In the genomic region with DNA sequence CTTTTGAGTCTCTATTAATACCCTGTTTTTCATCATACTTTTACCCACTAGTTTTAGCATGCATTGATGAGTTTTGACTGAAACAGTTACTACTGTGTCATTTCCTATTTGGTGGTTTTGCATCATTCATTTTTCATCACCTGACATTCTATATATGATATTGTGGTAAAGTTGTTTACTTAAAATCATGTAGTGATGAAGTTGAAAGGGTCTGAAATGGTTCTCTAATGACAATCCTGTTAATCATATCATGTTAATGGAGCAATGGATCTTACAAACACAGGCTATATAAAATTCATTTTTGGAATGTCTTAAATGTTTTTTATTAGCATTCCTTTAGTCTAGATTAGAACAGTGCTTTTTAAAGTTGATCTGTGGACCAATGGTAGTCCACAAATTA, we compare ENCODE assay signal across 16 cellular contexts.
DNase-seq lines count a peak whose midpoint lies in the region; ATAC-seq and TF ChIP-seq lines count a peak whose summit lies in the region.
"Had no signal": no experiment of that assay in that cellular context is flagged by ENCODE, and none has a peak within 500 bp of the region (broad histone marks: within the 10 kb centered on the region; RNA-seq: fewer than 3 reads in every experiment).

No MANE protein-coding gene starts in this region.

- H3K4me3 ChIP-seq in BLaER1 treated with 17β-estradiol and CSF1 and Interleukin-3, amounts not matched to agents 10 nM and 100 nM, result no peak overlapping the region
- no peak overlapping the region for H3K4me3 ChIP-seq in fibroblast of mammary gland (ENCODE audit: control insufficient read depth, low read depth, low read length)
- no peak overlapping the region for H3K4me3 ChIP-seq in neuronal stem cell (ENCODE audit: low read length in 2 of 2)
- H3K4me3 ChIP-seq: ovary, SK-N-MC had no signal

- TF ChIP-seq CTCF in fibroblast of mammary gland (conservative IDR thresholded peaks at IDR 0.05; ENCODE audit: control insufficient read depth, insufficient read depth, low read depth, low read length) (no peak), type B pancreatic cell (conservative IDR thresholded peaks at IDR 0.05) (no peak)

- H3K14ac ChIP-seq in neuronal stem cell (ENCODE audit: low read length), result no peak overlapping the region

- ATAC-seq in GM21723 (IDR thresholded peaks at IDR 0.05; ENCODE audit: unreplicated experiment) (peak; percentile 45), HG02973 (IDR thresholded peaks at IDR 0.05; ENCODE audit: unreplicated experiment) (no peak)

- peaks cover 19% of the 10 kb centered on the region for H3K36me3 Mint-ChIP-seq in type B pancreatic cell

- H3K27ac Mint-ChIP-seq in type B pancreatic cell, result no peak overlapping the region

- H3K4ac ChIP-seq in neuronal stem cell (ENCODE audit: low read length), result no peak overlapping the region

- no peak overlapping the region for H2BK120ac ChIP-seq in neuronal stem cell (ENCODE audit: low read depth, low read length)

- no peaks in the 10 kb centered on the region for H3K9me3 Mint-ChIP-seq in type B pancreatic cell

- peaks cover 38 to 75% (median 54%) of the 10 kb centered on the region in 11 experiments for H3K36me3 ChIP-seq in BLaER1 treated with 17β-estradiol and CSF1 and Interleukin-3, amounts not matched to agents 10 nM and 100 nM
- peaks cover 0 to 46% of the 10 kb centered on the region in 2 donors for H3K36me3 ChIP-seq in neuronal stem cell (replicated peaks in 1 of 2; ENCODE audit: control insufficient read depth in 2 of 2, insufficient read depth in 2 of 2, low read length in 2 of 2)
- H3K36me3 ChIP-seq: ovary had no signal

- peaks cover 0 to 15% (median 6%) of the 10 kb centered on the region in 11 experiments; a peak in 15 of 22 replicates for H3K9me3 ChIP-seq in BLaER1 treated with 17β-estradiol and CSF1 and Interleukin-3, amounts not matched to agents 10 nM and 100 nM (replicated peaks in 1 of 11)
- no peaks in the 10 kb centered on the region for H3K9me3 ChIP-seq in neuronal stem cell (replicated peaks in 1 of 2; ENCODE audit: control insufficient read depth in 2 of 2, insufficient read depth in 1 of 2, low read depth in 1 of 2, low read length in 2 of 2)
- H3K9me3 ChIP-seq: ovary had no signal

- no peak overlapping the region for H2BK15ac ChIP-seq in neuronal stem cell (ENCODE audit: low read length)

- H2BK12ac ChIP-seq in neuronal stem cell (ENCODE audit: low read length), result no peak overlapping the region

- H2BK5ac ChIP-seq in neuronal stem cell (ENCODE audit: low read length), result no peak overlapping the region

- H3K79me1 ChIP-seq in neuronal stem cell (ENCODE audit: low read depth, low read length), result no peaks in the 10 kb centered on the region

- H3K27me3 ChIP-seq in BLaER1 treated with 17β-estradiol and CSF1 and Interleukin-3, amounts not matched to agents 10 nM and 100 nM, result no peaks in the 10 kb centered on the region
- H3K27me3 ChIP-seq in neuronal stem cell (ENCODE audit: control insufficient read depth in 3 of 3, insufficient read depth in 3 of 3, low read depth in 1 of 3, low read length in 3 of 3), result no peaks in the 10 kb centered on the region
- H3K27me3 ChIP-seq: ovary had no signal

- H4K20me1 ChIP-seq in BLaER1 treated with 17β-estradiol and CSF1 and Interleukin-3, amounts not matched to agents 10 nM and 100 nM, result peaks cover 0 to 78% (median 12%) of the 10 kb centered on the region in 11 experiments; a peak in 11 of 22 replicates

- H2AK5ac ChIP-seq in neuronal stem cell (ENCODE audit: low read depth, low read length), result no peak overlapping the region

- H2AFZ ChIP-seq in neuronal stem cell (ENCODE audit: low read length), result no peak overlapping the region

- H3K4me2 ChIP-seq in BLaER1 treated with 17β-estradiol and CSF1 and Interleukin-3, amounts not matched to agents 10 nM and 100 nM, result peak overlapping the region in 9 of 11 experiments; percentile 17 to 53 (median 41); a peak in 17 of 22 replicates
- no peak overlapping the region for H3K4me2 ChIP-seq in neuronal stem cell (ENCODE audit: insufficient read depth, low read length, poor library complexity, severe bottlenecking)

- H4K8ac ChIP-seq in neuronal stem cell (ENCODE audit: low read depth, low read length), result no peak overlapping the region

- H3K27ac ChIP-seq in BLaER1 treated with 17β-estradiol and CSF1 and Interleukin-3, amounts not matched to agents 10 nM and 100 nM, result peak overlapping the region in 2 of 11 experiments; percentile 11 to 49; a peak in 4 of 22 replicates
- no peak overlapping the region for H3K27ac ChIP-seq in neuronal stem cell (replicated peaks; ENCODE audit: low read length)
- H3K27ac ChIP-seq: ovary, SK-N-MC had no signal

- no peaks in the 10 kb centered on the region for H3K4me1 Mint-ChIP-seq in type B pancreatic cell (ENCODE audit: unreplicated experiment)

- H3K9ac ChIP-seq in BLaER1 treated with 17β-estradiol and CSF1 and Interleukin-3, amounts not matched to agents 10 nM and 100 nM, result no peak overlapping the region
- H3K9ac ChIP-seq in neuronal stem cell (ENCODE audit: low read depth, low read length, poor library complexity), result no peak overlapping the region

- DNase-seq in RKO (ENCODE audit: low spot score), result peak; percentile 8
- DNase-seq in fibroblast of mammary gland (ENCODE audit: low read depth), result peak; percentile 11
- no peak for DNase-seq in type B pancreatic cell (ENCODE audit: extremely low spot score, unreplicated experiment)
- DNase-seq in neuronal stem cell (ENCODE audit: low spot score), result no peak
- DNase-seq in activated CD4-positive, alpha-beta T cell treated with anti-CD3 and anti-CD28 coated beads, Interleukin-2, amount 50 U/mL, for 48 hours, result no peak
- DNase-seq: C1 segment of cervical spinal cord; hypothalamus; mesenchymal stem cell; NCI-H1436; NCI-H748 treated with DMSO at 0.1 percent for 48 hours; ovary; stimulated activated CD8-positive, alpha-beta memory T cell treated with anti-CD3 and anti-CD28 coated beads, Interleukin-4, amount 100 ng/mL, for 48 hours had no signal

- no peak overlapping the region for H3K23ac ChIP-seq in neuronal stem cell (ENCODE audit: low read depth, low read length, poor library complexity)

- H3K4me3 Mint-ChIP-seq in type B pancreatic cell, result no peak overlapping the region

- H3K18ac ChIP-seq in neuronal stem cell (ENCODE audit: low read length), result no peak overlapping the region

- peaks cover 6 to 30% (median 26%) of the 10 kb centered on the region in 10 experiments; a peak in 18 of 20 replicates for H3K4me1 ChIP-seq in BLaER1 treated with 17β-estradiol and CSF1 and Interleukin-3, amounts not matched to agents 10 nM and 100 nM
- no peaks in the 10 kb centered on the region for H3K4me1 ChIP-seq in neuronal stem cell (ENCODE audit: control insufficient read depth in 2 of 2, insufficient read depth in 1 of 2, low read depth in 1 of 2, low read length in 2 of 2)

- no peak overlapping the region for H4K91ac ChIP-seq in neuronal stem cell (ENCODE audit: low read depth, low read length, poor library complexity)

- H3K27me3 Mint-ChIP-seq in type B pancreatic cell, result no peaks in the 10 kb centered on the region

Comparison
In these comparisons a context has a peak if more than half of its experiments do, and no peak if none do; other contexts are left out.
1. DNase-seq: peak in RKO (single experiment) and fibroblast of mammary gland (single experiment); none in type B pancreatic cell (single experiment), neuronal stem cell (single experiment) and activated CD4-positive, alpha-beta T cell treated with anti-CD3 and anti-CD28 coated beads, Interleukin-2, amount 50 U/mL, for 48 hours (0 of 2).